ENCODE assay signal across 10 cellular contexts in genomic region chr6:145749632-145750031, GRCh38. TPM values are rescaled to one million over a fixed set of nuclear protein-coding genes. Genes with fewer than 3 reads are reported as not detected.
DNase-seq lines count a peak whose midpoint lies in the region; ATAC-seq, FAIRE-seq and TF ChIP-seq lines count a peak whose summit lies in the region.
"Had no signal": no experiment of that assay in that cellular context is flagged by ENCODE, and none has a peak within 500 bp of the region (broad histone marks: within the 10 kb centered on the region; RNA-seq: fewer than 3 reads in every experiment).

No MANE protein-coding gene starts in this region.

- no peak for DNase-seq in activated naive CD8-positive, alpha-beta T cell treated with anti-CD3 and anti-CD28 coated beads, Interleukin-2, amount 10 ng/mL, durations not matched to agents 7 days and 5 days
- no peak for DNase-seq in activated naive CD8-positive, alpha-beta T cell treated with anti-CD3 and anti-CD28 coated beads for 36 hours
- DNase-seq in HTR-8/SVneo (ENCODE audit: insufficient read length, low spot score) (peak; percentile 10), epithelial cell of esophagus (ENCODE audit: low read depth) (peak; percentile 77), upper lobe of right lung (no peak), GM12892 (ENCODE audit: insufficient read length) (no peak), H7 (no peak), NCI-H2029 (lab: John Stamatoyannopoulos, UW) (no peak)
- DNase-seq: SW 1271 had no signal

- H3K4me1 ChIP-seq in upper lobe of right lung = no peaks in the 10 kb centered on the region
- H3K4me1 ChIP-seq: BLaER1 had no signal

- H3K27ac ChIP-seq in upper lobe of right lung = no peak overlapping the region
- H3K27ac ChIP-seq: BLaER1 had no signal

- H3K36me3 ChIP-seq in upper lobe of right lung (no peaks in the 10 kb centered on the region), H7 (replicated peaks; ENCODE audit: control insufficient read depth, insufficient read depth, low read length) (no peaks in the 10 kb centered on the region)
- H3K36me3 ChIP-seq: BLaER1 had no signal

- no peak for ATAC-seq in activated naive CD8-positive, alpha-beta T cell treated with anti-CD3 and anti-CD28 coated beads, Interleukin-2, amount 10 ng/mL, durations not matched to agents 7 days and 5 days (ENCODE audit: low read depth)
- peak; percentile 44 for ATAC-seq in upper lobe of right lung

- peaks cover 3% of the 10 kb centered on the region for H3K27me3 Mint-ChIP-seq in activated naive CD8-positive, alpha-beta T cell treated with anti-CD3 and anti-CD28 coated beads, Interleukin-2, amount 10 ng/mL, durations not matched to agents 7 days and 5 days
- no peaks in the 10 kb centered on the region for H3K27me3 Mint-ChIP-seq in activated naive CD8-positive, alpha-beta T cell treated with anti-CD3 and anti-CD28 coated beads for 36 hours

- peaks cover 9% of the 10 kb centered on the region for H3K4me1 Mint-ChIP-seq in activated naive CD8-positive, alpha-beta T cell treated with anti-CD3 and anti-CD28 coated beads, Interleukin-2, amount 10 ng/mL, durations not matched to agents 7 days and 5 days
- H3K4me1 Mint-ChIP-seq in activated naive CD8-positive, alpha-beta T cell treated with anti-CD3 and anti-CD28 coated beads for 36 hours = peaks cover 4% of the 10 kb centered on the region

- intact Hi-C loops in upper lobe of right lung (cut with DNase I) = no loop called here

- H3K27ac Mint-ChIP-seq in activated naive CD8-positive, alpha-beta T cell treated with anti-CD3 and anti-CD28 coated beads, Interleukin-2, amount 10 ng/mL, durations not matched to agents 7 days and 5 days = no peak overlapping the region
- no peak overlapping the region for H3K27ac Mint-ChIP-seq in activated naive CD8-positive, alpha-beta T cell treated with anti-CD3 and anti-CD28 coated beads for 36 hours

- H3K27me3 ChIP-seq in upper lobe of right lung (no peaks in the 10 kb centered on the region), H7 (ENCODE audit: control insufficient read depth, insufficient read depth, low read length) (no peaks in the 10 kb centered on the region)
- H3K27me3 ChIP-seq: BLaER1 had no signal

- H3K9me3 Mint-ChIP-seq in activated naive CD8-positive, alpha-beta T cell treated with anti-CD3 and anti-CD28 coated beads, Interleukin-2, amount 10 ng/mL, durations not matched to agents 7 days and 5 days = no peaks in the 10 kb centered on the region
- H3K9me3 Mint-ChIP-seq in activated naive CD8-positive, alpha-beta T cell treated with anti-CD3 and anti-CD28 coated beads for 36 hours = no peaks in the 10 kb centered on the region

- FAIRE-seq in HTR-8/SVneo (lab: Jason Lieb, UNC) (no peak), GM12892 (lab: Jason Lieb, UNC) (no peak)

- POLR2A ChIA-PET in activated naive CD8-positive, alpha-beta T cell treated with anti-CD3 and anti-CD28 coated beads, Interleukin-2, amount 10 ng/mL, durations not matched to agents 7 days and 5 days (lab: Charles Lee) = no interaction called here

- H3K4me3 ChIP-seq in epithelial cell of esophagus (ENCODE audit: low read length) (no peak overlapping the region), upper lobe of right lung (no peak overlapping the region), H7 (ENCODE audit: insufficient read depth, low read depth, low read length) (no peak overlapping the region)
- H3K4me3 ChIP-seq: BLaER1 had no signal

- TF ChIP-seq CTCF in epithelial cell of esophagus (IDR thresholded peaks at IDR 0.05; ENCODE audit: insufficient read depth, low read depth, low read length, missing control alignments) (no peak), upper lobe of right lung (IDR thresholded peaks at IDR 0.05) (no peak)

- no peak for TF ChIP-seq POLR2A in GM12892 (IDR thresholded peaks at IDR 0.05; ENCODE audit: low read depth, low read length)

- no peaks in the 10 kb centered on the region for H3K36me3 Mint-ChIP-seq in activated naive CD8-positive, alpha-beta T cell treated with anti-CD3 and anti-CD28 coated beads, Interleukin-2, amount 10 ng/mL, durations not matched to agents 7 days and 5 days
- H3K36me3 Mint-ChIP-seq in activated naive CD8-positive, alpha-beta T cell treated with anti-CD3 and anti-CD28 coated beads for 36 hours = peaks cover 13% of the 10 kb centered on the region

- H3K9me3 ChIP-seq in upper lobe of right lung = no peaks in the 10 kb centered on the region

- H3K4me3 Mint-ChIP-seq in activated naive CD8-positive, alpha-beta T cell treated with anti-CD3 and anti-CD28 coated beads, Interleukin-2, amount 10 ng/mL, durations not matched to agents 7 days and 5 days = peak overlapping the region; percentile 4
- no peak overlapping the region for H3K4me3 Mint-ChIP-seq in activated naive CD8-positive, alpha-beta T cell treated with anti-CD3 and anti-CD28 coated beads for 36 hours

RNA-seq across cellular contexts. Expression of gene EPM2A, which starts 14.3 kb away (rescaled TPM):
- total RNA-seq in activated naive CD8-positive, alpha-beta T cell treated with anti-CD3 and anti-CD28 coated beads, Interleukin-2, amount 10 ng/mL, durations not matched to agents 7 days and 5 days = 1 to 10 TPM; 8.2 to 9.3 TPM
- total RNA-seq in activated naive CD8-positive, alpha-beta T cell treated with anti-CD3 and anti-CD28 coated beads for 36 hours = 1 to 10 TPM; 8.3 to 9.0 TPM
- 8.1 TPM for total RNA-seq in upper lobe of right lung
- 3.4 TPM for polyA plus RNA-seq in GM12892 (2012; ENCODE audit: missing spikeins)
- total RNA-seq in H7 (2014; rRNA removed; shearing (Covaris generic)) = 3.7 and 5.8 TPM in 2 replicates

Comparison
In these comparisons a context has a peak if more than half of its experiments do, and no peak if none do; other contexts are left out.
1. DNase-seq: peak in HTR-8/SVneo (single experiment) and epithelial cell of esophagus (single experiment); none in activated naive CD8-positive, alpha-beta T cell treated with anti-CD3 and anti-CD28 coated beads, Interleukin-2, amount 10 ng/mL, durations not matched to agents 7 days and 5 days (single experiment), activated naive CD8-positive, alpha-beta T cell treated with anti-CD3 and anti-CD28 coated beads for 36 hours (single experiment), upper lobe of right lung (single experiment), GM12892 (single experiment), H7 (single experiment) and NCI-H2029 (single experiment).